In the genomic region with DNA sequence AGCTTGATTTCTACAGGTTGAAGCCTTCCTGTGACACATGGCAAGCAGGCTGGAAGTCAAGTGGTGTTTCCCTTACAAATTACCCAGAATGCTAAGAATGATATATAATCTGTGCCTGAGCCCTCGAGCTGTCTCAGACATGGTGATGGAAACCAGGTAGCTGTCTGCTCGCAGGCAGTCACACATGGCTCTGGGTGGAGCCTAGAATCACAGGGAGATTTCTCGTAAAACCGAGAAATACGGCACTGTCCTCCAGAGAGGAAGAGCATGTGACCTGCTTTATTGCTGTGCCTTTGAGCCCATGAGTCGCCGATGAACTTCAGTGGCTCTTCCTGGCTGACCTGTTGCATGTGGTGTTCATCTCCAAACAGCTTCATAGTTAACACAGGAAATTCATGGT, we compare ENCODE assay signal across 16 cellular contexts.
"Had no signal": no experiment of that assay in that cellular context is flagged by ENCODE, and none has a peak within 500 bp of the region (broad histone marks: within the 10 kb centered on the region; RNA-seq: fewer than 3 reads in every experiment).

No MANE protein-coding gene starts in this region.

- H3K27ac ChIP-seq: brain microvascular endothelial cell, epithelial cell of prostate, lower lobe of right lung, right atrium auricular region, spleen, transverse colon had no signal

- H3K4me3 Mint-ChIP-seq: activated B cell treated with CpG ODN at 0.5 μM for 24 hours; activated naive CD8-positive, alpha-beta T cell; dendritic cell treated with granulocyte-macrophage colony-stimulating factor and Interleukin-4, amounts not matched to agents 40 ng/mL and 50 ng/mL, for 4 days; effector memory CD8-positive, alpha-beta T cell; naive thymus-derived CD8-positive, alpha-beta T cell; stimulated activated memory B cell treated with anti-CD40 and anti-IgM and Interleukin-4, amounts not matched to agents 10 μg/mL and 1 μg/mL and 100 μg/mL, for 72 hours had no signal

- DNase-seq: activated B cell treated with CpG ODN at 0.5 μM for 24 hours; activated effector memory CD4-positive, alpha-beta T cell treated with Interleukin-2 at 50 U/mL for 16 hours; brain microvascular endothelial cell; effector memory CD8-positive, alpha-beta T cell; lower lobe of right lung; naive thymus-derived CD8-positive, alpha-beta T cell; nucleus accumbens; spleen; stimulated activated CD4-positive, alpha-beta T cell treated with anti-CD3 and anti-CD28 coated beads, Interleukin-1b, Interleukin-23, amount 100 ng/mL, for 48 hours; T-helper 1 cell; transverse colon had no signal

- H3K9me3 Mint-ChIP-seq: dendritic cell treated with granulocyte-macrophage colony-stimulating factor and Interleukin-4, amounts not matched to agents 40 ng/mL and 50 ng/mL, for 4 days; effector memory CD8-positive, alpha-beta T cell; stimulated activated memory B cell treated with anti-CD40 and anti-IgM and Interleukin-4, amounts not matched to agents 10 μg/mL and 1 μg/mL and 100 μg/mL, for 72 hours had no signal

- H3K4me3 ChIP-seq: lower lobe of right lung, right atrium auricular region, spleen, transverse colon had no signal

- H3K27ac Mint-ChIP-seq: activated B cell treated with CpG ODN at 0.5 μM for 24 hours; activated naive CD8-positive, alpha-beta T cell; dendritic cell treated with granulocyte-macrophage colony-stimulating factor and Interleukin-4, amounts not matched to agents 40 ng/mL and 50 ng/mL, for 4 days; effector memory CD8-positive, alpha-beta T cell; stimulated activated memory B cell treated with anti-CD40 and anti-IgM and Interleukin-4, amounts not matched to agents 10 μg/mL and 1 μg/mL and 100 μg/mL, for 72 hours had no signal

- H3K36me3 ChIP-seq: brain microvascular endothelial cell, lower lobe of right lung, right atrium auricular region, spleen, transverse colon had no signal

- H3K27me3 Mint-ChIP-seq: activated B cell treated with CpG ODN at 0.5 μM for 24 hours; dendritic cell treated with granulocyte-macrophage colony-stimulating factor and Interleukin-4, amounts not matched to agents 40 ng/mL and 50 ng/mL, for 4 days; stimulated activated memory B cell treated with anti-CD40 and anti-IgM and Interleukin-4, amounts not matched to agents 10 μg/mL and 1 μg/mL and 100 μg/mL, for 72 hours had no signal

- H3K9me3 ChIP-seq: lower lobe of right lung, right atrium auricular region, spleen, transverse colon had no signal

- H3K27me3 ChIP-seq: brain microvascular endothelial cell, right atrium auricular region, spleen, transverse colon had no signal

- ATAC-seq: effector memory CD8-positive, alpha-beta T cell; lower lobe of right lung; naive thymus-derived CD8-positive, alpha-beta T cell; stimulated activated memory B cell treated with anti-CD40 and anti-IgM and Interleukin-4, amounts not matched to agents 10 μg/mL and 1 μg/mL and 100 μg/mL, for 72 hours had no signal

- H3K4me1 ChIP-seq: lower lobe of right lung, right atrium auricular region had no signal

- H3K36me3 Mint-ChIP-seq: activated naive CD8-positive, alpha-beta T cell; naive thymus-derived CD8-positive, alpha-beta T cell; stimulated activated memory B cell treated with anti-CD40 and anti-IgM and Interleukin-4, amounts not matched to agents 10 μg/mL and 1 μg/mL and 100 μg/mL, for 72 hours had no signal
